In genomic region chr11:46121328-46121723, GRCh38 we compare ENCODE assay signal across 8 cellular contexts. TPM values are rescaled to one million over a fixed set of nuclear protein-coding genes. Genes with fewer than 3 reads are reported as not detected.
DNase-seq lines count a peak whose midpoint lies in the region; ATAC-seq and TF ChIP-seq lines count a peak whose summit lies in the region.

PHF21A (minus strand) TSS chr11:46121454; CDS start chr11:46084219, 37,235 bp downstream.

- intact Hi-C loops in activated CD4-positive, alpha-beta memory T cell treated with anti-CD3 and anti-CD28 coated beads for 36 hours (cut with micrococcal nuclease) = loop anchor here (2.0 to 10.0 kb wide), 5 partner anchors 117 to 1557 kb away; partner anchors contain the start of genes CD82, CRY2, DGKZ and PEX16

- H3K27ac Mint-ChIP-seq in activated CD4-positive, alpha-beta memory T cell treated with anti-CD3 and anti-CD28 coated beads for 36 hours = peak within 1 kb of the TSS; percentile 94

- WGBS in lung, 2 donors = 1% methylated on average over 32 to 49 of the region's 49 CpGs

- H3K4me1 Mint-ChIP-seq in activated CD4-positive, alpha-beta memory T cell treated with anti-CD3 and anti-CD28 coated beads for 36 hours (ENCODE audit: low read depth) = peaks cover 36% of the 10 kb centered on the region

- POLR2A ChIA-PET in BJ (lab: Charles Lee) = no interaction called here
- POLR2A ChIA-PET in activated CD4-positive, alpha-beta memory T cell treated with anti-CD3 and anti-CD28 coated beads for 36 hours (lab: Charles Lee) = interaction anchor here (0.5 to 0.8 kb wide), 2 partner anchors 122 to 138 kb away, joined by 3 to 5 read pairs; no protein-coding TSS in a partner anchor

- no peaks in the 10 kb centered on the region for H3K27me3 ChIP-seq in BJ (ENCODE audit: control insufficient read depth, insufficient read depth, low read length)
- no peaks in the 10 kb centered on the region for H3K27me3 ChIP-seq in lung (ENCODE audit: control insufficient read depth, insufficient read depth)

- peaks cover 0 to 9% of the 10 kb centered on the region in 2 donors for H3K4me1 ChIP-seq in lung (ENCODE audit: control insufficient read depth in 2 of 2, insufficient read depth in 2 of 2, low read length in 2 of 2)

- peak; percentile 48 for ATAC-seq in HG03457 (IDR thresholded peaks at IDR 0.05; ENCODE audit: unreplicated experiment)
- peak; percentile 85 for ATAC-seq in lung (ENCODE audit: insufficient read depth, low FRiP score)

- peaks cover 7% of the 10 kb centered on the region for H3K36me3 Mint-ChIP-seq in activated CD4-positive, alpha-beta memory T cell treated with anti-CD3 and anti-CD28 coated beads for 36 hours

- CTCF ChIA-PET in BJ (lab: Yijun Ruan, JAX) = interaction anchor here (0.6 to 0.9 kb wide), 2 partner anchors 68 to 71 kb away, joined by 3 to 6 read pairs; no protein-coding TSS in a partner anchor
- CTCF ChIA-PET in activated CD4-positive, alpha-beta memory T cell treated with anti-CD3 and anti-CD28 coated beads for 36 hours (lab: Charles Lee) = interaction anchor here (1.2 kb wide), 1 partner anchor 117 kb away, joined by 5 read pairs; no protein-coding TSS in a partner anchor

- H3K4me3 ChIP-seq in BJ (ENCODE audit: low read depth, low read length) (peak within 1 kb of the TSS; percentile 61), lung (peak within 1 kb of the TSS; percentile 75)

- H3K27ac ChIP-seq in lung (ENCODE audit: low read depth in 1 of 2, low read length in 1 of 2) = peak within 1 kb of the TSS; percentile 89 to 95

- H3K27me3 Mint-ChIP-seq in activated CD4-positive, alpha-beta memory T cell treated with anti-CD3 and anti-CD28 coated beads for 36 hours = no peaks in the 10 kb centered on the region

- DNase-seq in BJ (ENCODE audit: low read depth) = peak; percentile 39
- DNase-seq in GM19240 (ENCODE audit: insufficient read length, low spot score) = peak; percentile 68
- peak; percentile 89 for DNase-seq in NCI-H774 (lab: John Stamatoyannopoulos, UW)
- peak; percentile 93 for DNase-seq in activated CD4-positive, alpha-beta memory T cell treated with anti-CD3 and anti-CD28 coated beads for 36 hours
- DNase-seq in ecto neural progenitor cell (ENCODE audit: low spot score) = peak; percentile 94
- peak; percentile 87 for DNase-seq in lung (ENCODE audit: low spot score)
- DNase-seq in stimulated activated CD8-positive, alpha-beta memory T cell treated with anti-CD3 and anti-CD28 coated beads, Interleukin-12 subunit alpha, Interleukin-12 subunit beta, amount 100 ng/mL, for 1 hour (ENCODE audit: low read depth) = peak; percentile 73

- peak within 1 kb of the TSS; percentile 88 for H3K4me3 Mint-ChIP-seq in activated CD4-positive, alpha-beta memory T cell treated with anti-CD3 and anti-CD28 coated beads for 36 hours

- no peaks in the 10 kb centered on the region for H3K9me3 ChIP-seq in lung (ENCODE audit: control insufficient read depth in 2 of 2, insufficient read depth in 1 of 2, low read length in 1 of 2)

- TF ChIP-seq CTCF in BJ (IDR thresholded peaks at IDR 0.05; ENCODE audit: insufficient read depth, low read depth, low read length) (no peak), lung (IDR thresholded peaks at IDR 0.05; ENCODE audit: control extremely low read depth, extremely low read depth) (no peak)

- H3K9me3 Mint-ChIP-seq in activated CD4-positive, alpha-beta memory T cell treated with anti-CD3 and anti-CD28 coated beads for 36 hours = no peaks in the 10 kb centered on the region

- no peaks in the 10 kb centered on the region for H3K36me3 ChIP-seq in BJ (ENCODE audit: control insufficient read depth, insufficient read depth, low read length)
- H3K36me3 ChIP-seq in lung (ENCODE audit: control insufficient read depth in 2 of 2, insufficient read depth in 2 of 2, low read length in 2 of 2) = no peaks in the 10 kb centered on the region

RNA-seq across cellular contexts. Expression of gene PHF21A, which starts in this region (rescaled TPM):
- polyA plus RNA-seq in BJ (2011; rRNA removed) (17.1 and 18.5 TPM in 2 replicates), lung (10 to 100 TPM; 16.2 to 22.4 TPM)
- polyA minus RNA-seq in BJ (2011; rRNA and poly(A)+ RNA removed) = 11.7 and 19.1 TPM in 2 replicates
- total RNA-seq in activated CD4-positive, alpha-beta memory T cell treated with anti-CD3 and anti-CD28 coated beads for 36 hours = 10 to 100 TPM; 38.0 to 40.0 TPM
- total RNA-seq in lung = 10 to 100 TPM; 37.5 to 57.0 TPM

Comparison
In these comparisons a context has a peak if more than half of its experiments do, and no peak if none do; other contexts are left out.
1. Peak in every context shown above with its lines: DNase-seq, ATAC-seq, H3K4me3 ChIP-seq and H3K27ac ChIP-seq.
2. DNase-seq: peak in every context shown above with its lines; median percentile 94 in ecto neural progenitor cell; 93 in activated CD4-positive, alpha-beta memory T cell treated with anti-CD3 and anti-CD28 coated beads for 36 hours; 89 in NCI-H774; 87 in lung; 73 in stimulated activated CD8-positive, alpha-beta memory T cell treated with anti-CD3 and anti-CD28 coated beads, Interleukin-12 subunit alpha, Interleukin-12 subunit beta, amount 100 ng/mL, for 1 hour; 68 in GM19240; 39 in BJ.